Comparison of ENCODE assay signal across 9 cellular contexts in genomic region chr15:58307313-58307961, GRCh38.
DNase-seq lines count a peak whose midpoint lies in the region; ATAC-seq and TF ChIP-seq lines count a peak whose summit lies in the region.
"Had no signal": no experiment of that assay in that cellular context is flagged by ENCODE, and none has a peak within 500 bp of the region (broad histone marks: within the 10 kb centered on the region; RNA-seq: fewer than 3 reads in every experiment).

No MANE protein-coding gene starts in this region.

- H3K27me3 ChIP-seq in GM23338 (ENCODE audit: insufficient read depth) (no peaks in the 10 kb centered on the region), esophagus squamous epithelium (no peaks in the 10 kb centered on the region)

- H3K36me3 ChIP-seq in GM23338 (ENCODE audit: insufficient read depth) (no peaks in the 10 kb centered on the region), esophagus squamous epithelium (no peaks in the 10 kb centered on the region), mucosa of descending colon (ENCODE audit: low read depth) (no peaks in the 10 kb centered on the region)

- no peaks in the 10 kb centered on the region for H4K20me1 ChIP-seq in GM23338 (replicated peaks; ENCODE audit: insufficient read depth)

- H3K4me1 ChIP-seq in GM23338 (ENCODE audit: insufficient read depth): peaks cover 14% of the 10 kb centered on the region; the same call in 1 of the 2 replicates
- H3K4me1 ChIP-seq in esophagus squamous epithelium: peaks cover 18 to 51% (median 37%) of the 10 kb centered on the region in 3 donors
- H3K4me1 ChIP-seq in mucosa of descending colon (ENCODE audit: low read depth): no peaks in the 10 kb centered on the region

- H3K9me2 ChIP-seq in GM23338 (ENCODE audit: insufficient read depth): no peaks in the 10 kb centered on the region

- WGBS in esophagus squamous epithelium, 2 donors: 21 to 35% methylated on average over 6 of the region's 6 CpGs

- H3K36me3 Mint-ChIP-seq in GM23338 (ENCODE audit: low read depth): no peaks in the 10 kb centered on the region
- H3K36me3 Mint-ChIP-seq: activated naive CD8-positive, alpha-beta T cell treated with anti-CD3 and anti-CD28 coated beads for 36 hours had no signal

- no peak overlapping the region for H3K27ac ChIP-seq in GM23338 (ENCODE audit: low read depth)
- H3K27ac ChIP-seq in esophagus squamous epithelium: peak overlapping the region in 3 of 4 donors; percentile 20 to 61 (median 26)
- H3K27ac ChIP-seq: KMS-11 had no signal

- peaks cover 20% of the 10 kb centered on the region for H3K4me1 Mint-ChIP-seq in GM23338

- ATAC-seq in GM23338: peak; percentile 76
- no peak for ATAC-seq in mucosa of descending colon
- no peak for ATAC-seq in stimulated activated naive CD8-positive, alpha-beta T cell treated with anti-CD3 and anti-CD28 coated beads, Interleukin-15, Interleukin-2, amounts not matched to agents 100 U/mL and 50 U/mL, for 24 hours

- peaks cover 2% of the 10 kb centered on the region for H3K27me3 Mint-ChIP-seq in GM23338 (ENCODE audit: insufficient read depth, low read depth, poor library complexity)
- H3K27me3 Mint-ChIP-seq: activated naive CD8-positive, alpha-beta T cell treated with anti-CD3 and anti-CD28 coated beads for 36 hours had no signal

- DNase-seq in GM23338 (ENCODE audit: low spot score): no peak
- peak; percentile 17 for DNase-seq in OCI-M1 (lab: John Stamatoyannopoulos, UW)
- no peak for DNase-seq in esophagus squamous epithelium (lab: John Stamatoyannopoulos, UW)
- DNase-seq in renal cortical epithelial cell (ENCODE audit: low read depth): peak; percentile 84
- no peak for DNase-seq in mucosa of descending colon
- DNase-seq in occipital lobe (lab: John Stamatoyannopoulos, UW): no peak
- no peak for DNase-seq in stimulated activated naive CD8-positive, alpha-beta T cell treated with anti-CD3 and anti-CD28 coated beads, Interleukin-15, Interleukin-2, amounts not matched to agents 100 U/mL and 50 U/mL, for 24 hours
- DNase-seq: activated naive CD8-positive, alpha-beta T cell treated with anti-CD3 and anti-CD28 coated beads for 36 hours had no signal

- H3K9me3 ChIP-seq in esophagus squamous epithelium (no peaks in the 10 kb centered on the region), mucosa of descending colon (no peaks in the 10 kb centered on the region)

- H2AFZ ChIP-seq in GM23338: peak overlapping the region; percentile 85

- no peak overlapping the region for H3K4me3 Mint-ChIP-seq in GM23338
- H3K4me3 Mint-ChIP-seq: activated naive CD8-positive, alpha-beta T cell treated with anti-CD3 and anti-CD28 coated beads for 36 hours had no signal

- H3K4me3 ChIP-seq in GM23338: no peak overlapping the region
- H3K4me3 ChIP-seq in esophagus squamous epithelium: no peak overlapping the region
- H3K4me3 ChIP-seq in mucosa of descending colon: no peak overlapping the region

- no peaks in the 10 kb centered on the region for H3K9me3 Mint-ChIP-seq in GM23338
- H3K9me3 Mint-ChIP-seq: activated naive CD8-positive, alpha-beta T cell treated with anti-CD3 and anti-CD28 coated beads for 36 hours had no signal

- no peaks in the 10 kb centered on the region for H3F3A ChIP-seq in GM23338 (replicated peaks; ENCODE audit: low read depth)

- H3K27ac Mint-ChIP-seq in GM23338: peak overlapping the region; percentile 42; the same call in 1 of the 2 replicates
- H3K27ac Mint-ChIP-seq: activated naive CD8-positive, alpha-beta T cell treated with anti-CD3 and anti-CD28 coated beads for 36 hours had no signal

- no peaks in the 10 kb centered on the region for H3K79me2 ChIP-seq in GM23338 (replicated peaks; ENCODE audit: insufficient read depth)

- no peak for TF ChIP-seq POLR2A in esophagus squamous epithelium (IDR thresholded peaks at IDR 0.05)

- H3K4me2 ChIP-seq in GM23338: no peak overlapping the region
- H3K4me2 ChIP-seq: KMS-11 had no signal

- TF ChIP-seq CTCF in GM23338 (conservative IDR thresholded peaks at IDR 0.05; ENCODE audit: low read depth in 2 of 2) (no peak), esophagus squamous epithelium (IDR thresholded peaks at IDR 0.05) (no peak), mucosa of descending colon (IDR thresholded peaks at IDR 0.05) (no peak)

- intact Hi-C loops in esophagus squamous epithelium (cut with DNase I): no loop called here
- intact Hi-C loops in mucosa of descending colon (cut with DNase I, micrococcal nuclease): no loop called here

TF ChIP-seq in GM23338, 12 proteins besides CTCF, POLR2A, EP300 and RAD21 (continues in another document):
- no peak for TF ChIP-seq ZNF114 (CRISPR knock-in tag; IDR thresholded peaks at IDR 0.05)
- TF ChIP-seq POLR2AphosphoS5 (IDR thresholded peaks at IDR 0.05; ENCODE audit: low read depth): no peak
- TF ChIP-seq, protein P1, sequence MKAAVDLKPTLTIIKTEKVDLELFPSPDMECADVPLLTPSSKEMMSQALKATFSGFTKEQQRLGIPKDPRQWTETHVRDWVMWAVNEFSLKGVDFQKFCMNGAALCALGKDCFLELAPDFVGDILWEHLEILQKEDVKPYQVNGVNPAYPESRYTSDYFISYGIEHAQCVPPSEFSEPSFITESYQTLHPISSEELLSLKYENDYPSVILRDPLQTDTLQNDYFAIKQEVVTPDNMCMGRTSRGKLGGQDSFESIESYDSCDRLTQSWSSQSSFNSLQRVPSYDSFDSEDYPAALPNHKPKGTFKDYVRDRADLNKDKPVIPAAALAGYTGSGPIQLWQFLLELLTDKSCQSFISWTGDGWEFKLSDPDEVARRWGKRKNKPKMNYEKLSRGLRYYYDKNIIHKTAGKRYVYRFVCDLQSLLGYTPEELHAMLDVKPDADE (IDR thresholded peaks at IDR 0.05): no peak
- TF ChIP-seq REST (IDR thresholded peaks at IDR 0.05; ENCODE audit: unreplicated experiment): no peak

Comparison
In these comparisons a context has a peak if more than half of its experiments do, and no peak if none do; other contexts are left out.
1. DNase-seq: peak in OCI-M1 (single experiment) and renal cortical epithelial cell (single experiment); none in GM23338 (single experiment), esophagus squamous epithelium (single experiment), mucosa of descending colon (0 of 3), occipital lobe (single experiment) and stimulated activated naive CD8-positive, alpha-beta T cell treated with anti-CD3 and anti-CD28 coated beads, Interleukin-15, Interleukin-2, amounts not matched to agents 100 U/mL and 50 U/mL, for 24 hours (single experiment).